Comparison of ENCODE assay signal across 19 cellular contexts in the genomic region with DNA sequence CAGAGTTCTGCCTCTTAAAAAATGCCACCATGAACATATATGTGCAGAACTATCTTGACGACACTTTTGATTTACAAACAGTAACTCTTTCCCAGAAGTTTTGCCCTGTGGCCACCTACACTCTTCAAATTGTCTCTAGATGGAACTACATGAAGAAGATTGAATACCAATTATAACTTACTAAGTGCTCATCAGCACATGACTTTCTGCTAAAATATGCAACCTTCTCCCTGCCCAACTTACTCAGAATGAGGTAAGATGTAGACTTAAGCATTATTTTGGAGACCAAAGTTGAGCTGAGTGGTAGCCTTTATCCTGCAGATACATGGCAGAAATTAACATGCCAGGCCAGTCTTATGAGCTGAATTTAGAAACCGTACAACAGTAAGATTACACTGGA.
DNase-seq lines count a peak whose midpoint lies in the region; ATAC-seq, FAIRE-seq and TF ChIP-seq lines count a peak whose summit lies in the region.
"Had no signal": no experiment of that assay in that cellular context is flagged by ENCODE, and none has a peak within 500 bp of the region (broad histone marks: within the 10 kb centered on the region; RNA-seq: fewer than 3 reads in every experiment).

No MANE protein-coding gene starts in this region.

- H3K4me1 ChIP-seq in heart right ventricle, result peaks cover 0 to 35% (median 15%) of the 10 kb centered on the region in 9 donors

- peaks cover 25% of the 10 kb centered on the region for H3K36me3 Mint-ChIP-seq in WTC11

- peak overlapping the region in 2 of 10 donors; percentile 35 to 44 for H3K27ac ChIP-seq in heart right ventricle
- H3K27ac ChIP-seq: SK-N-MC, VCaP had no signal

- peaks cover 34% of the 10 kb centered on the region for H3K9me3 Mint-ChIP-seq in WTC11

- peaks cover 0 to 14% (median 0%) of the 10 kb centered on the region in 9 donors for H3K36me3 ChIP-seq in heart right ventricle
- H3K36me3 ChIP-seq: vagina had no signal

- CTCF ChIA-PET in WTC11 (lab: Charles Lee), result no interaction called here

- no peak overlapping the region for H3K4me3 Mint-ChIP-seq in WTC11
- H3K4me3 Mint-ChIP-seq: activated CD8-positive, alpha-beta T cell treated with anti-CD3 and anti-CD28 coated beads, Interleukin-2, amount 10 ng/mL, durations not matched to agents 7 days and 5 days; stimulated activated naive CD8-positive, alpha-beta T cell treated with anti-CD3 and anti-CD28 coated beads, Interleukin-15, amount 100 ng/mL, for 72 hours had no signal

- peak; percentile 90 for DNase-seq in ELR (ENCODE audit: low read depth)
- DNase-seq in RCC 7860 (ENCODE audit: low spot score), result peak; percentile 67
- peak; percentile 60 for DNase-seq in skeletal muscle cell (ENCODE audit: low read depth)
- no peak for DNase-seq in heart right ventricle
- DNase-seq in sciatic nerve (ENCODE audit: low spot score), result no peak
- no peak for DNase-seq in NCI-H2227 (lab: John Stamatoyannopoulos, UW; ENCODE audit: unreplicated experiment)
- DNase-seq in WTC11 (ENCODE audit: low spot score), result no peak
- DNase-seq: activated CD8-positive, alpha-beta T cell treated with anti-CD3 and anti-CD28 coated beads, Interleukin-2, amount 10 ng/mL, durations not matched to agents 7 days and 5 days; C1 segment of cervical spinal cord; dermis blood vessel endothelial cell; Karpas-422; NCI-H1436 treated with DMSO at 0.1 percent for 48 hours; NCI-H446 treated with DMSO at 0.1 percent for 48 hours; posterior cingulate gyrus; stimulated activated naive CD8-positive, alpha-beta T cell treated with anti-CD3 and anti-CD28 coated beads, Interleukin-15, amount 100 ng/mL, for 72 hours had no signal

- H3K27me3 Mint-ChIP-seq in WTC11 (ENCODE audit: low read depth), result no peaks in the 10 kb centered on the region
- H3K27me3 Mint-ChIP-seq: stimulated activated naive CD8-positive, alpha-beta T cell treated with anti-CD3 and anti-CD28 coated beads, Interleukin-15, amount 100 ng/mL, for 72 hours had no signal

- no peaks in the 10 kb centered on the region for H3K4me1 Mint-ChIP-seq in WTC11
- H3K4me1 Mint-ChIP-seq: stimulated activated naive CD8-positive, alpha-beta T cell treated with anti-CD3 and anti-CD28 coated beads, Interleukin-15, amount 100 ng/mL, for 72 hours had no signal

- 70 to 74% methylated on average over 2 of the region's 2 CpGs for WGBS in heart right ventricle, 2 donors

- peaks cover 0 to 15% (median 0%) of the 10 kb centered on the region in 11 donors for H3K9me3 ChIP-seq in heart right ventricle
- H3K9me3 ChIP-seq: vagina had no signal

- intact Hi-C loops in heart right ventricle (cut with DNase I), result no loop called here
- intact Hi-C loops in sciatic nerve (cut with DNase I), result no loop called here

- FAIRE-seq in RCC 7860 (lab: Jason Lieb, UNC), result no peak

- POLR2A ChIA-PET in WTC11 (lab: Charles Lee), result no interaction called here

- TF ChIP-seq CTCF in heart right ventricle (IDR thresholded peaks at IDR 0.05) (no peak), WTC11 (IDR thresholded peaks at IDR 0.05) (no peak)

- no peak overlapping the region for H3K4me3 ChIP-seq in skeletal muscle cell (ENCODE audit: low read depth, low read length)
- no peak overlapping the region for H3K4me3 ChIP-seq in heart right ventricle
- H3K4me3 ChIP-seq: SK-N-MC, vagina had no signal

- H3K27me3 ChIP-seq in heart right ventricle, result no peaks in the 10 kb centered on the region
- H3K27me3 ChIP-seq: vagina had no signal

- no peak overlapping the region for H3K27ac Mint-ChIP-seq in WTC11
- H3K27ac Mint-ChIP-seq: activated CD8-positive, alpha-beta T cell treated with anti-CD3 and anti-CD28 coated beads, Interleukin-2, amount 10 ng/mL, durations not matched to agents 7 days and 5 days; stimulated activated naive CD8-positive, alpha-beta T cell treated with anti-CD3 and anti-CD28 coated beads, Interleukin-15, amount 100 ng/mL, for 72 hours had no signal

- ATAC-seq in esophagus mucosa (peak; percentile 38), heart right ventricle (no peak), sciatic nerve (no peak), WTC11 (no peak)
- ATAC-seq: activated CD8-positive, alpha-beta T cell treated with anti-CD3 and anti-CD28 coated beads, Interleukin-2, amount 10 ng/mL, durations not matched to agents 7 days and 5 days; stimulated activated naive CD8-positive, alpha-beta T cell treated with anti-CD3 and anti-CD28 coated beads, Interleukin-15, amount 100 ng/mL, for 72 hours had no signal

TF ChIP-seq in WTC11, 78 proteins besides CTCF, POLR2A, EP300 and RAD21:
- TF ChIP-seq, protein P1, sequence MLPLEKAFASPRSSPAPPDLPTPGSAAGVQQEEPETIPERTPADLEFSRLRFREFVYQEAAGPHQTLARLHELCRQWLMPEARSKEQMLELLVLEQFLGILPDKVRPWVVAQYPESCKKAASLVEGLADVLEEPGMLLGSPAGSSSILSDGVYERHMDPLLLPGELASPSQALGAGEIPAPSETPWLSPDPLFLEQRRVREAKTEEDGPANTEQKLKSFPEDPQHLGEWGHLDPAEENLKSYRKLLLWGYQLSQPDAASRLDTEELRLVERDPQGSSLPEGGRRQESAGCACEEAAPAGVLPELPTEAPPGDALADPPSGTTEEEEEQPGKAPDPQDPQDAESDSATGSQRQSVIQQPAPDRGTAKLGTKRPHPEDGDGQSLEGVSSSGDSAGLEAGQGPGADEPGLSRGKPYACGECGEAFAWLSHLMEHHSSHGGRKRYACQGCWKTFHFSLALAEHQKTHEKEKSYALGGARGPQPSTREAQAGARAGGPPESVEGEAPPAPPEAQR (CRISPR knock-in tag; IDR thresholded peaks at IDR 0.05), result no peak
- TF ChIP-seq TCF7 (CRISPR knock-in tag; IDR thresholded peaks at IDR 0.05; ENCODE audit: low read depth), result no peak
- TF ChIP-seq IRF2 (CRISPR knock-in tag; IDR thresholded peaks at IDR 0.05; ENCODE audit: borderline replicate concordance, low read depth), result no peak
- TF ChIP-seq ZNF263 (CRISPR knock-in tag; IDR thresholded peaks at IDR 0.05; ENCODE audit: low read depth), result no peak
- TF ChIP-seq TEAD4 (CRISPR knock-in tag; IDR thresholded peaks at IDR 0.05), result no peak
- TF ChIP-seq PREB (CRISPR knock-in tag; IDR thresholded peaks at IDR 0.05; ENCODE audit: borderline replicate concordance), result no peak
- no peak for TF ChIP-seq AR (CRISPR knock-in tag; IDR thresholded peaks at IDR 0.05)
- no peak for TF ChIP-seq JAZF1 (CRISPR knock-in tag; IDR thresholded peaks at IDR 0.05)
- no peak for TF ChIP-seq MXD4 (CRISPR knock-in tag; IDR thresholded peaks at IDR 0.05; ENCODE audit: borderline replicate concordance)
- TF ChIP-seq NFATC4 (CRISPR knock-in tag; IDR thresholded peaks at IDR 0.05), result no peak
- TF ChIP-seq CREB1 (CRISPR knock-in tag; IDR thresholded peaks at IDR 0.05), result no peak
- TF ChIP-seq TP53 (CRISPR knock-in tag; IDR thresholded peaks at IDR 0.05), result no peak
- TF ChIP-seq MLX (CRISPR knock-in tag; IDR thresholded peaks at IDR 0.05), result no peak
- TF ChIP-seq ZNF232 (CRISPR knock-in tag; IDR thresholded peaks at IDR 0.05), result no peak
- no peak for TF ChIP-seq ATF1 (CRISPR knock-in tag; IDR thresholded peaks at IDR 0.05)
TF ChIP-seq in WTC11: peak in this region for 0.

Comparison
In these comparisons a context has a peak if more than half of its experiments do, and no peak if none do; other contexts are left out.
1. DNase-seq: peak in ELR (single experiment), RCC 7860 (single experiment) and skeletal muscle cell (single experiment); none in heart right ventricle (0 of 2), sciatic nerve (single experiment), NCI-H2227 (single experiment) and WTC11 (single experiment).